In genomic region chr14:35934499-35934898, GRCh38 we compare ENCODE assay signal across 14 cellular contexts.
DNase-seq lines count a peak whose midpoint lies in the region; ATAC-seq and TF ChIP-seq lines count a peak whose summit lies in the region.
"Had no signal": no experiment of that assay in that cellular context is flagged by ENCODE, and none has a peak within 500 bp of the region (broad histone marks: within the 10 kb centered on the region; RNA-seq: fewer than 3 reads in every experiment).

No MANE protein-coding gene starts in this region.

- H3K27me3 ChIP-seq in OCI-LY3 (ENCODE audit: low read depth, low read length): peaks cover 23% of the 10 kb centered on the region
- H3K27me3 ChIP-seq: left lung, ovary, tibial nerve had no signal

- peak overlapping the region; percentile 11 for H3K4me2 ChIP-seq in OCI-LY3 (ENCODE audit: low read length)

- no peaks in the 10 kb centered on the region for H4K20me1 ChIP-seq in OCI-LY3 (ENCODE audit: insufficient read depth, low read length)

- H3K9me3 ChIP-seq in OCI-LY3 (ENCODE audit: insufficient read depth, low read length): no peaks in the 10 kb centered on the region
- H3K9me3 ChIP-seq: left lung, ovary, tibial nerve had no signal

- no peak overlapping the region for H3K4me3 ChIP-seq in OCI-LY3 (ENCODE audit: low read length)
- H3K4me3 ChIP-seq: left lung, ovary, tibial nerve had no signal

- no peak for TF ChIP-seq CTCF in OCI-LY3 (IDR thresholded peaks at IDR 0.05; ENCODE audit: low read depth, low read length)

- DNase-seq in activated effector memory CD4-positive, alpha-beta T cell treated with Interleukin-2 at 50 U/mL for 16 hours: no peak
- no peak for DNase-seq in occipital lobe (lab: John Stamatoyannopoulos, UW)
- no peak for DNase-seq in activated CD4-positive, CD25-positive, alpha-beta regulatory T cell (lab: John Stamatoyannopoulos, UW)
- DNase-seq: activated gamma-delta T cell, left lung, NCI-H1417, ovary had no signal

- H3K9ac ChIP-seq in OCI-LY3 (ENCODE audit: low read length): no peak overlapping the region

- H3K4me1 ChIP-seq in OCI-LY3 (ENCODE audit: low read length): peaks cover 26% of the 10 kb centered on the region
- H3K4me1 ChIP-seq: tibial nerve had no signal

- no peaks in the 10 kb centered on the region for H3K36me3 ChIP-seq in OCI-LY3 (replicated peaks; ENCODE audit: low read depth, low read length)
- H3K36me3 ChIP-seq: left lung, ovary, tibial nerve had no signal

- ATAC-seq in GM18517 (IDR thresholded peaks at IDR 0.05; ENCODE audit: unreplicated experiment) (peak; percentile 59), GM19467 (IDR thresholded peaks at IDR 0.05; ENCODE audit: unreplicated experiment) (peak; percentile 51), HG03039 (IDR thresholded peaks at IDR 0.05; ENCODE audit: unreplicated experiment) (peak; percentile 57)
- ATAC-seq in activated CD4-positive, CD25-positive, alpha-beta regulatory T cell treated with anti-CD3 and anti-CD28 coated beads, Interleukin-2, amount 50 U/mL, for 24 hours: no peak
- ATAC-seq: left lung had no signal

- H3K79me2 ChIP-seq in OCI-LY3 (ENCODE audit: low read length): no peaks in the 10 kb centered on the region

- no peak overlapping the region for H3K27ac ChIP-seq in OCI-LY3 (ENCODE audit: low read length)
- H3K27ac ChIP-seq: HL-60, left lung, ovary, tibial nerve had no signal

- no peak overlapping the region for H2AFZ ChIP-seq in OCI-LY3 (ENCODE audit: low read depth, low read length)

Comparison
In these comparisons a context has a peak if more than half of its experiments do, and no peak if none do; other contexts are left out.
1. ATAC-seq: peak in GM18517 (single experiment), GM19467 (single experiment) and HG03039 (single experiment); none in activated CD4-positive, CD25-positive, alpha-beta regulatory T cell treated with anti-CD3 and anti-CD28 coated beads, Interleukin-2, amount 50 U/mL, for 24 hours (0 of 2).